In the genomic region with DNA sequence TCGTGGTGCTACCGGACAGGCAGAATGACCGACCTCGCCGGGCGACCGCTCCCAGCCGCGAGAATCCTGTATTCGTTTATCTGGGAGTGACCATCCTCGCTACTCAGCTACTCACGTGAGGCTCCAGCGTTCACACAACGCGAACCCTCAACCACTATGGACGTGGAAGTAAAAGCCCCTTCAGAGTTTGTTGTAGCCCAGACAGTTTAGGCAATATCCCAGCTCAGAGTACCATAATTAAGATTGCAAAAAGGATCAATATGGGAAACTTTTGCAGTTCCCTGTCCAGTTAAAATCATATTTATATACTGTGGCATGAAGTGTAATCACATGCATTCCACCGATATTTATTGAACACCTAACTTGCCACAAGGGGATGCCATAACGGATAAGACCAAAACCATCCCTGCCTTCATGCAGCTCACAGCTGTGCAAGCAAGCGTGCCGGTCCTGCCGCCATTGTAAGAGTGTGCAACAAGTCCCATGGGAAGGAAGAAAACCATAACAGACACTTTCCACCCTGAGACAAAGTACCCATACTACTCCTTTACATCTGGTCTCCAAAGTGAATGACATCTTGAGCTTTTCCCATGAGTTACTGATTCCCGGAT, we compare ENCODE assay signal across 8 cellular contexts. TPM values are rescaled to one million over a fixed set of nuclear protein-coding genes. Genes with fewer than 3 reads are reported as not detected.
DNase-seq lines count a peak whose midpoint lies in the region; FAIRE-seq and TF ChIP-seq lines count a peak whose summit lies in the region.

No MANE protein-coding gene starts in this region.

- no peak overlapping the region for H3K14ac ChIP-seq in H1 (ENCODE audit: insufficient read length)

- no peak overlapping the region for H2BK20ac ChIP-seq in H1 (ENCODE audit: low read length)

- H2BK5ac ChIP-seq in H1 (ENCODE audit: low read depth, low read length), result no peak overlapping the region

- TF ChIP-seq POLR2A in Raji (IDR thresholded peaks at IDR 0.05; ENCODE audit: insufficient read depth, low read depth, low read length), result peak; percentile 4; the same call in 1 of the 2 replicates
- no peak for TF ChIP-seq POLR2A in H1 (IDR thresholded peaks at IDR 0.05; ENCODE audit: control extremely low read depth in 1 of 2, low read depth in 2 of 2, low read length in 2 of 2)

- peak; percentile 28 for DNase-seq in DMS53 treated with DMSO at 0.1 percent for 48 hours (lab: John Stamatoyannopoulos, UW; ENCODE audit: unreplicated experiment)
- peak; percentile 13 for DNase-seq in HPDE6-E6E7 (ENCODE audit: extremely low spot score)
- no peak for DNase-seq in H1 (ENCODE audit: low read depth in 1 of 2, low spot score in 2 of 2)
- DNase-seq in neural crest cell (ENCODE audit: low read depth, low spot score), result no peak
- no peak for DNase-seq in NCI-H2029 treated with DMSO at 0.1 percent for 48 hours (lab: John Stamatoyannopoulos, UW)
- no peak for DNase-seq in G401 (ENCODE audit: low spot score)
- no peak for DNase-seq in activated CD8-positive, alpha-beta memory T cell treated with anti-CD3 and anti-CD28 coated beads, Interleukin-2, amount 50 U/mL, for 48 hours

- TF ChIP-seq CTCF in H1 (IDR thresholded peaks at IDR 0.05; ENCODE audit: control extremely low read depth in 1 of 3, insufficient read depth in 1 of 3, low read depth in 1 of 3, low read length in 3 of 3) (peak in 1 of 3 experiments; percentile 15; a peak in 1 of 4 replicates), neural crest cell (conservative IDR thresholded peaks at IDR 0.05) (peak; percentile 44)

- H2BK120ac ChIP-seq in H1 (replicated peaks; ENCODE audit: low read depth, low read length), result no peak overlapping the region

- no peaks in the 10 kb centered on the region for H3K9me3 Mint-ChIP-seq in neural crest cell

- peaks cover 0 to 4% (median 0%) of the 10 kb centered on the region in 4 experiments; a peak in 2 of 8 replicates for H3K36me3 ChIP-seq in H1 (ENCODE audit: control insufficient read depth in 2 of 4, insufficient read depth in 4 of 4, low read length in 3 of 4)

- H3K9ac ChIP-seq in H1 (replicated peaks in 1 of 4; ENCODE audit: extremely low read depth in 1 of 4, low read depth in 3 of 4, low read length in 3 of 4), result peak overlapping the region in 2 of 4 experiments; percentile 13 to 65; a peak in 4 of 7 replicates

- H3K79me1 ChIP-seq in H1 (ENCODE audit: low read depth, low read length), result no peaks in the 10 kb centered on the region; the same call in 1 of the 2 replicates

- WGBS in H1 (ENCODE audit: extremely low coverage in 1 of 2, insufficient coverage in 1 of 2, insufficient read length in 1 of 2, insufficient replicate concordance in 2 of 2, low coverage in 1 of 2, low lambda C conversion rate in 2 of 2, missing lambda C conversion rate in 1 of 2), 2 experiments, result 14% methylated on average over 22 of the region's 22 CpGs; no CpG with 5 or more reads in 1 of the 2 experiments

- no peak overlapping the region for H3K18ac ChIP-seq in H1 (ENCODE audit: extremely low read depth, low read length)

- no peak overlapping the region for H3K4ac ChIP-seq in H1 (replicated peaks; ENCODE audit: insufficient read length, low read depth, low read length)

- H3K4me2 ChIP-seq in H1 (ENCODE audit: insufficient read depth in 1 of 2, low read depth in 2 of 2, low read length in 2 of 2), result peak overlapping the region; percentile 81 to 91

- H3K4me3 Mint-ChIP-seq in neural crest cell, result peak overlapping the region; percentile 98

- no peak for TF ChIP-seq EP300 in H1 (IDR thresholded peaks at IDR 0.05; ENCODE audit: borderline replicate concordance in 1 of 2, low read depth in 2 of 2, low read length in 2 of 2)

- FAIRE-seq in H1 (lab: Jason Lieb, UNC), result no peak

- no peak overlapping the region for H2BK15ac ChIP-seq in H1 (ENCODE audit: low read length)

- in situ Hi-C loops in G401 (cut with HindIII; ENCODE audit: low sequenced_read_pairs), result no loop called here

- H3K23me2 ChIP-seq in H1 (ENCODE audit: low read depth, low read length), result peaks cover 5% of the 10 kb centered on the region; the same call in 1 of the 2 replicates

- POLR2A ChIA-PET in H1 (lab: Charles Lee; ENCODE audit: partially characterized antibody), result interaction anchor here (0.9 to 1.1 kb wide), 2 partner anchors 35 to 83 kb away, joined by 3 read pairs; no protein-coding TSS in a partner anchor

- no peak overlapping the region for H2AK5ac ChIP-seq in H1 (ENCODE audit: low read depth, low read length)

- H3K4me1 ChIP-seq in H1 (replicated peaks in 1 of 4; ENCODE audit: control insufficient read depth in 3 of 4, insufficient read depth in 4 of 4, low read length in 3 of 4), result peaks cover 0 to 1% (median 0%) of the 10 kb centered on the region in 4 experiments; a peak in 2 of 7 replicates

- peak overlapping the region; percentile 91 for H3K27ac Mint-ChIP-seq in neural crest cell (ENCODE audit: unreplicated experiment)

- no peak overlapping the region for H3K23ac ChIP-seq in H1 (ENCODE audit: insufficient read length)

- H2AFZ ChIP-seq in H1 (ENCODE audit: low read length), result peak overlapping the region; percentile 78

- H3K27me3 Mint-ChIP-seq in neural crest cell (ENCODE audit: low read depth), result no peaks in the 10 kb centered on the region

- peaks cover 24% of the 10 kb centered on the region for H3K4me1 Mint-ChIP-seq in neural crest cell

- peaks cover 0 to 28% of the 10 kb centered on the region in 2 experiments; a peak in 2 of 4 replicates for H3K79me2 ChIP-seq in H1 (ENCODE audit: control insufficient read depth in 1 of 2, insufficient read depth in 2 of 2, low read length in 2 of 2)

- no peak overlapping the region for H4K91ac ChIP-seq in H1 (replicated peaks; ENCODE audit: insufficient read length, low read length)

- TF ChIP-seq RAD21 in H1 (IDR thresholded peaks at IDR 0.05 in 1 of 2, conservative IDR thresholded peaks at IDR 0.05 in 1 of 2; ENCODE audit: low read depth in 2 of 2, low read length in 2 of 2), result 0 out of 4 replicates have a peak, but pooled peaks of 1 of the 2 experiments have one; percentile 14

- H3K4me3 ChIP-seq in H1 (ENCODE audit: extremely low read depth in 1 of 4, insufficient read depth in 2 of 4, low read depth in 3 of 4, low read length in 4 of 4), result peak overlapping the region; percentile 63 to 89 (median 72)

- CTCF ChIA-PET in H1 (lab: Charles Lee; ENCODE audit: partially characterized antibody), result interaction anchor here (0.6 to 1.6 kb wide), 5 partner anchors 42 to 837 kb away, joined by 3 to 5 read pairs (median 4); partner anchors contain the start of gene FNTB

- no peak overlapping the region for H4K8ac ChIP-seq in H1 (ENCODE audit: extremely low read depth, insufficient read depth, low read length)

- H2BK12ac ChIP-seq in H1 (ENCODE audit: low read depth, low read length), result no peak overlapping the region

- H3K36me3 Mint-ChIP-seq in neural crest cell (ENCODE audit: low read depth), result peaks cover 6% of the 10 kb centered on the region

- H4K20me1 ChIP-seq in H1 (replicated peaks in 1 of 2; ENCODE audit: control insufficient read depth in 1 of 2, insufficient read depth in 2 of 2, low read length in 2 of 2), result peaks cover 0 to under 1% of the 10 kb centered on the region in 2 experiments

- H4K5ac ChIP-seq in H1 (ENCODE audit: insufficient read length, low read depth, low read length), result no peak overlapping the region

- no peaks in the 10 kb centered on the region for H3K9me3 ChIP-seq in H1 (ENCODE audit: insufficient read depth in 2 of 2, low read depth in 1 of 2, low read length in 1 of 2)

- no peak overlapping the region for H3K27ac ChIP-seq in H1 (ENCODE audit: low read depth, low read length)

- no peaks in the 10 kb centered on the region; a peak in 2 of 7 replicates for H3K27me3 ChIP-seq in H1 (replicated peaks in 1 of 4; ENCODE audit: control insufficient read depth in 3 of 4, extremely low read depth in 1 of 4, insufficient read depth in 3 of 4, low read length in 3 of 4)

- H3K56ac ChIP-seq in H1 (replicated peaks; ENCODE audit: insufficient read length, low read depth, low read length), result no peak overlapping the region

TF ChIP-seq in H1, 55 proteins besides CTCF, POLR2A, EP300 and RAD21 (continues in another document):
- TF ChIP-seq BACH1 (IDR thresholded peaks at IDR 0.05; ENCODE audit: low read length) (0 out of 2 replicates have a peak, but pooled peaks have one; percentile 2), HDAC2 (IDR thresholded peaks at IDR 0.05; ENCODE audit: borderline replicate concordance in 1 of 2, low read depth in 2 of 2, low read length in 2 of 2) (0 out of 4 replicates have a peak, but pooled peaks of 1 of the 2 experiments have one; percentile 9), YY1 (IDR thresholded peaks at IDR 0.05; ENCODE audit: low read depth, low read length) (0 out of 2 replicates have a peak, but pooled peaks have one; percentile 42), EGR1 (IDR thresholded peaks at IDR 0.05; ENCODE audit: borderline replicate concordance, low read depth, low read length) (no peak)
- TF ChIP-seq, protein P1, sequence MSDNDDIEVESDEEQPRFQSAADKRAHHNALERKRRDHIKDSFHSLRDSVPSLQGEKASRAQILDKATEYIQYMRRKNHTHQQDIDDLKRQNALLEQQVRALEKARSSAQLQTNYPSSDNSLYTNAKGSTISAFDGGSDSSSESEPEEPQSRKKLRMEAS (IDR thresholded peaks at IDR 0.05), result 0 out of 2 replicates have a peak, but pooled peaks have one; percentile 33

RNA-seq across cellular contexts. Expression of gene MAX, which starts 0.9 kb away (rescaled TPM):
- total RNA-seq in H1 (2021; fragmentation: NEBNext Ultra II Directional; extraction: Animal tissue kit (Norgen Biotek cat#: 25700)), result 65.1 and 68.3 TPM in 2 replicates
- polyA plus RNA-seq in H1 (2011; rRNA removed), result 35.8 and 36.9 TPM in 2 replicates
- 42.6 TPM for polyA plus RNA-seq in H1 (2011; cell fraction: cytosol; rRNA removed)
- polyA plus RNA-seq in H1 (2011; cell fraction: nucleus; rRNA removed), result 46.5 TPM
- polyA plus RNA-seq in H1 (2012, experiment 1 of 2), result 33.1 to 49.6 TPM (median 39.9 TPM) in 4 replicates
- 28.3 TPM for polyA plus RNA-seq in H1 (2012, experiment 2 of 2)
- polyA plus RNA-seq in H1 (2013, experiment 1 of 2), result 36.7 TPM
- 38.6 TPM for polyA plus RNA-seq in H1 (2013, experiment 2 of 2)
- 31.5 and 41.5 TPM in 2 replicates for polyA minus RNA-seq in H1 (2011; rRNA and poly(A)+ RNA removed)
- polyA minus RNA-seq in H1 (2011; cell fraction: cytosol; rRNA and poly(A)+ RNA removed), result 19.2 TPM
- polyA minus RNA-seq in H1 (2011; cell fraction: nucleus; rRNA and poly(A)+ RNA removed), result 63.4 TPM
- total RNA-seq in neural crest cell, result 64.2 and 69.3 TPM in 2 replicates
- 23.6 and 29.5 TPM in 2 replicates for total RNA-seq in G401 (2014; rRNA removed; shearing (Covaris generic))

Comparison
In these comparisons a context has a peak if more than half of its experiments do, and no peak if none do; other contexts are left out.
1. DNase-seq: peak in DMS53 treated with DMSO at 0.1 percent for 48 hours (single experiment) and HPDE6-E6E7 (single experiment); none in H1 (0 of 2), neural crest cell (single experiment), NCI-H2029 treated with DMSO at 0.1 percent for 48 hours (single experiment), G401 (single experiment) and activated CD8-positive, alpha-beta memory T cell treated with anti-CD3 and anti-CD28 coated beads, Interleukin-2, amount 50 U/mL, for 48 hours (single experiment).